Comparison of ENCODE assay signal across 16 cellular contexts in the genomic region with DNA sequence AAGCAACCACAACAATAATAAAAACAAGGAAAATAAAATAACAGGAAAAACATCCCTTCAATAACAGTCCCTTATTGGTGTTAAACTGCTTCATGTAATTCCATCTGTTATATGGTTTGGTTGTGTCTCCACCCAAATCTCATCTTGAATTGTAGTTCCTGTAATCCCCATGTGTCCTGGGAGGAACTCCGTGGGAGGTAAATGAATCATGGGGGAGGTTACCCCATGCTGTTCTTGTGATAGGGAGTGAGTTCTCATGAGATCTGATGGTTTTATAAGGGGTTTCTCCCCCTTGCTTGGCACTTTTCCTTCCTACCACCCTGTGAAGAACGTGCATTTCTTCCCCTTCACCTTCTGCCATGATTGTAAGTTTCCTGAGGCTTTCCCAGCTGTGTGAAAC.
"Had no signal": no experiment of that assay in that cellular context is flagged by ENCODE, and none has a peak within 500 bp of the region (broad histone marks: within the 10 kb centered on the region; RNA-seq: fewer than 3 reads in every experiment).

No MANE protein-coding gene starts in this region.

- DNase-seq: activated CD4-positive, alpha-beta T cell treated with anti-CD3 and anti-CD28 coated beads, Interleukin-2, amount 10 ng/mL, durations not matched to agents 24 days and 14 days; activated CD8-positive, alpha-beta T cell treated with anti-CD3 and anti-CD28 coated beads for 36 hours; activated effector memory CD4-positive, alpha-beta T cell treated with Interleukin-2 at 50 U/mL for 16 hours; activated T-cell treated with anti-CD3 and anti-CD28 coated beads, Interleukin-2, amount 50 U/mL, for 4 hours; dorsolateral prefrontal cortex; heart left ventricle; kidney glomerular epithelial cell; left ventricle myocardium superior; mucosa of descending colon; naive B cell; stimulated activated CD4-positive, alpha-beta T cell treated with anti-CD3 and anti-CD28 coated beads, Interleukin-4, amount 100 ng/mL, for 1 hour; stimulated activated naive CD8-positive, alpha-beta T cell treated with anti-CD3 and anti-CD28 coated beads, Interleukin-15, amount 100 ng/mL, for 72 hours; trophoblast cell had no signal

- ATAC-seq: activated CD8-positive, alpha-beta T cell treated with anti-CD3 and anti-CD28 coated beads for 36 hours; activated T-cell treated with anti-CD3 and anti-CD28 coated beads, Interleukin-2, amount 50 U/mL, for 4 hours; heart left ventricle; left ventricle myocardium superior; mucosa of descending colon; stimulated activated naive CD8-positive, alpha-beta T cell treated with anti-CD3 and anti-CD28 coated beads, Interleukin-15, amount 100 ng/mL, for 72 hours had no signal

- H3K9me3 ChIP-seq: heart left ventricle, mucosa of descending colon, right atrium auricular region, suprapubic skin had no signal

- H3K4me3 ChIP-seq: dorsolateral prefrontal cortex, heart left ventricle, mucosa of descending colon, right atrium auricular region, skin epidermis, suprapubic skin had no signal

- H3K36me3 ChIP-seq: heart left ventricle, right atrium auricular region, suprapubic skin had no signal

- H3K27ac ChIP-seq: heart left ventricle, right atrium auricular region, skin epidermis, suprapubic skin had no signal

- H3K4me1 ChIP-seq: heart left ventricle, right atrium auricular region had no signal
